ENCODE assay signal across 26 cellular contexts in genomic region chr4:108754327-108754726, GRCh38. TPM values are rescaled to one million over a fixed set of nuclear protein-coding genes. Genes with fewer than 3 reads are reported as not detected.
DNase-seq lines count a peak whose midpoint lies in the region; ATAC-seq lines count a peak whose summit lies in the region.
"Had no signal": no experiment of that assay in that cellular context is flagged by ENCODE, and none has a peak within 500 bp of the region (broad histone marks: within the 10 kb centered on the region; RNA-seq: fewer than 3 reads in every experiment).

No MANE protein-coding gene starts in this region.

- DNase-seq in left lobe of liver (ENCODE audit: low spot score) = no peak
- DNase-seq in activated naive CD8-positive, alpha-beta T cell treated with anti-CD3 and anti-CD28 coated beads for 36 hours = no peak
- DNase-seq: 8988T; ACHN; AML-193; BE2C; C1 segment of cervical spinal cord; Caco-2; Calu3; CD4-positive, alpha-beta memory T cell; CD4-positive, alpha-beta T cell; CD4-positive, CD25-positive, alpha-beta regulatory T cell; CD8-positive, alpha-beta memory T cell; CD8-positive, alpha-beta T cell; COR-L47; DMS 273 treated with DMSO at 0.1 percent for 48 hours; DMS153; DMS53; DMS79; DMS79 treated with DMSO at 0.1 percent for 48 hours; DND-41; EL had no signal

- no peaks in the 10 kb centered on the region for H3K36me3 Mint-ChIP-seq in activated naive CD8-positive, alpha-beta T cell treated with anti-CD3 and anti-CD28 coated beads for 36 hours
- H3K36me3 Mint-ChIP-seq: CD14-positive monocyte; CD4-positive, alpha-beta memory T cell; CD4-positive, CD25-positive, alpha-beta regulatory T cell; CD8-positive, alpha-beta memory T cell; CD8-positive, alpha-beta T cell had no signal

- H3K27ac Mint-ChIP-seq in activated naive CD8-positive, alpha-beta T cell treated with anti-CD3 and anti-CD28 coated beads for 36 hours = no peak overlapping the region
- H3K27ac Mint-ChIP-seq: B cell; CD14-positive monocyte; CD4-positive, alpha-beta memory T cell; CD4-positive, alpha-beta T cell; CD4-positive, CD25-positive, alpha-beta regulatory T cell; CD8-positive, alpha-beta memory T cell; CD8-positive, alpha-beta T cell had no signal

- peaks cover 7% of the 10 kb centered on the region for H3K27me3 Mint-ChIP-seq in activated naive CD8-positive, alpha-beta T cell treated with anti-CD3 and anti-CD28 coated beads for 36 hours

- ATAC-seq in left lobe of liver = peak; percentile 52
- ATAC-seq: A549; CD8-positive, alpha-beta T cell had no signal

- no peaks in the 10 kb centered on the region for H3K9me3 Mint-ChIP-seq in activated naive CD8-positive, alpha-beta T cell treated with anti-CD3 and anti-CD28 coated beads for 36 hours
- H3K9me3 Mint-ChIP-seq: CD4-positive, alpha-beta memory T cell; CD4-positive, alpha-beta T cell; CD4-positive, CD25-positive, alpha-beta regulatory T cell; CD8-positive, alpha-beta memory T cell; CD8-positive, alpha-beta T cell had no signal

- H3K4me1 Mint-ChIP-seq in activated naive CD8-positive, alpha-beta T cell treated with anti-CD3 and anti-CD28 coated beads for 36 hours = no peaks in the 10 kb centered on the region
- H3K4me1 Mint-ChIP-seq: B cell; CD14-positive monocyte; CD4-positive, alpha-beta memory T cell; CD4-positive, CD25-positive, alpha-beta regulatory T cell; CD8-positive, alpha-beta memory T cell had no signal

- H3K4me3 Mint-ChIP-seq in activated naive CD8-positive, alpha-beta T cell treated with anti-CD3 and anti-CD28 coated beads for 36 hours = no peak overlapping the region
- H3K4me3 Mint-ChIP-seq: B cell; CD14-positive monocyte; CD4-positive, alpha-beta memory T cell; CD4-positive, alpha-beta T cell; CD4-positive, CD25-positive, alpha-beta regulatory T cell; CD8-positive, alpha-beta memory T cell; CD8-positive, alpha-beta T cell had no signal

RNA-seq across cellular contexts. Expression of gene ETNPPL, which starts 8.5 kb away (rescaled TPM):
- 127 TPM for total RNA-seq in left lobe of liver
- total RNA-seq in activated naive CD8-positive, alpha-beta T cell treated with anti-CD3 and anti-CD28 coated beads for 36 hours = not detected
- total RNA-seq: A172; B cell; Caco-2; CD4-positive, alpha-beta memory T cell; CD4-positive, alpha-beta T cell; CD4-positive, CD25-positive, alpha-beta regulatory T cell; CD8-positive, alpha-beta memory T cell; CD8-positive, alpha-beta T cell had no signal

Comparison
In these comparisons a context has a peak if more than half of its experiments do, and no peak if none do; other contexts are left out.
1. RNA of gene ETNPPL, which starts 8.5 kb away (total RNA-seq): 127 TPM in left lobe of liver (single experiment); not detected in activated naive CD8-positive, alpha-beta T cell treated with anti-CD3 and anti-CD28 coated beads for 36 hours; every median in the first group is over 100 times any median in the second.